Comparison of ENCODE assay signal across 8 cellular contexts in the genomic region with DNA sequence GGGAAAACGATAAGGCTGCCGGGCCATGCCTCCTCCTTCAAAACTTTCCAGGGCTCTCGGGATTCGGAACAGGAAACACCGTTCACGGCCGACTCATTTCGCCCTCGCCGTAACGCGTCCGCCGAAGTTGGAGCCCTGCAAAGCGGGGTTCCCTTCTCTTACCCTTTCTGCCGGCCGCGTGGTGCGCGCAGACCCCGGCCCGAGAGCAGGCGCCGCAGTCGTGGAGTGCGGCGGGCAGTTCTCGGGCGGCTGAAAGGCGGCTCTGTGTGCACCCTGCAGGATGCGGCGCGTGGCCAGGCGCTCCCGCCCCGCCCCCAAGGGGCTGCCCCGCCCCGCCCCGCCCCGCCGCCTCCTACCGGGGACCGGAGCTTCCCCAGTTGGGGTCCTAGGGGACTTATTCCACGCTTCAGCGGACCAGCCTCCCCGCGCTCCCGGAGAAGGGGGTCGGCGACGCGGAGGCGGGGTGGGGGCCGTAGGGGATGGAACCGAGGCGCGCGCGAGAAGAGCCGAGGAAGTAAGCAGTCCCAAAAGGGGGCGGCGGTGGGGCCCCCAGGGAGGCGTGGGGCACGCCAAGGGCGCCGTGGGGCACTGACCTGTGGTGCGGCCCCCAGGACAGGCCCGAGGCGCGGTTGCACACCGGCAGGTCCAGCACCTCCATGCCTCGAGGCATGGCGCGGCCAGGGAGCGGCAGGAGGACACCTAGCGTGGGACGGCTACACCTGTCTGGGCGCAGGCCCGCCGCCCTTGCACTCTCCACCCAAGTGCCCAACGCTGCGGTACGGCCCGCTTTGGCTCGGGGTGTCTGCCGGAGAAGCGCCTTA. TPM values are rescaled to one million over a fixed set of nuclear protein-coding genes. Genes with fewer than 3 reads are reported as not detected.
DNase-seq lines count a peak whose midpoint lies in the region; ATAC-seq, FAIRE-seq and TF ChIP-seq lines count a peak whose summit lies in the region.

Gene MCOLN2, minus strand, starts transcription at position 268 of the 821 bp plus-strand sequence. Its CDS starts 241 bp downstream, at position 27.

- no peak for TF ChIP-seq CTCF in brain microvascular endothelial cell (IDR thresholded peaks at IDR 0.05; ENCODE audit: low read depth, low read length, missing control alignments)
- TF ChIP-seq CTCF in kidney epithelial cell (IDR thresholded peaks at IDR 0.05; ENCODE audit: insufficient read depth, low read length, poor library complexity, severe bottlenecking) = no peak

- H3K27me3 Mint-ChIP-seq in T-cell = peaks cover 29 to 30% of the 10 kb centered on the region in 2 donors

- POLR2A ChIA-PET in T-cell (lab: Charles Lee) = interaction anchor here in 1 of 2 donors (0.6 kb wide), 3 partner anchors 137 to 742 kb away, joined by 3 to 5 read pairs (median 4); no protein-coding TSS in a partner anchor

- ATAC-seq in GM21390 (IDR thresholded peaks at IDR 0.05; ENCODE audit: unreplicated experiment) (peak; percentile 41), T-cell (replicated peaks in 1 of 4) (peak; percentile 71 to 84 (median 77))

- DNase-seq in EH (ENCODE audit: low read depth) (peak; percentile 35), HTR-8/SVneo (ENCODE audit: insufficient read length, low spot score) (peak; percentile 39), T-cell (peak in 27 of 34 experiments; percentile 6 to 54 (median 31)), brain microvascular endothelial cell (no peak), kidney epithelial cell (ENCODE audit: low read depth) (no peak), NCI-H1092 treated with DMSO at 0.1 percent for 48 hours (lab: John Stamatoyannopoulos, UW) (no peak)
- DNase-seq in stimulated activated CD4-positive, alpha-beta T cell treated with anti-CD3 and anti-CD28 coated beads, Interleukin-4, amount 100 ng/mL, for 1 hour = peak; percentile 48

- H3K36me3 ChIP-seq in brain microvascular endothelial cell (replicated peaks) = no peaks in the 10 kb centered on the region
- H3K36me3 ChIP-seq in kidney epithelial cell (ENCODE audit: control insufficient read depth, insufficient read depth, low read length) = no peaks in the 10 kb centered on the region

- H3K4me3 Mint-ChIP-seq in T-cell = peak within 1 kb of the TSS; percentile 84 to 90 (median 86)

- FAIRE-seq in HTR-8/SVneo (lab: Jason Lieb, UNC) = no peak

- H3K27me3 ChIP-seq in brain microvascular endothelial cell (replicated peaks) (peaks cover 63% of the 10 kb centered on the region), kidney epithelial cell (ENCODE audit: control insufficient read depth, insufficient read depth, low read length) (peaks cover 18% of the 10 kb centered on the region)

- in situ Hi-C loops in brain microvascular endothelial cell (cut with HindIII; ENCODE audit: low pct_ligation_motif_present, low sequenced_read_pairs) = no loop called here

- H3K4me1 Mint-ChIP-seq in T-cell = peaks cover 14 to 63% (median 41%) of the 10 kb centered on the region in 3 donors

- H3K27ac ChIP-seq in brain microvascular endothelial cell = no peak within 1 kb of the TSS

- CTCF ChIA-PET in T-cell (lab: Charles Lee) = interaction anchor here (0.6 to 2.2 kb wide), 4 partner anchors 11 to 64 kb away, joined by 3 to 15 read pairs (median 4); no protein-coding TSS in a partner anchor

- H3K27ac Mint-ChIP-seq in T-cell = peak within 1 kb of the TSS; percentile 59 to 70

- H3K4me3 ChIP-seq in brain microvascular endothelial cell (ENCODE audit: low read depth, low read length) = peak within 1 kb of the TSS; percentile 56
- H3K4me3 ChIP-seq in kidney epithelial cell (ENCODE audit: low read depth, low read length) = peak within 1 kb of the TSS; percentile 56

- H3K9me3 Mint-ChIP-seq in T-cell = no peaks in the 10 kb centered on the region

- peaks cover 3% of the 10 kb centered on the region for H3K36me3 Mint-ChIP-seq in T-cell

RNA-seq across cellular contexts. Expression of gene MCOLN2, which starts in this region (rescaled TPM):
- total RNA-seq in T-cell = 10 to 100 TPM in 4 of 5 donors, 1 to 10 TPM in 1; 7.6 to 19.3 (median 15.8) TPM
- 0.46 and 0.55 TPM in 2 replicates for total RNA-seq in kidney epithelial cell

Comparison
In these comparisons a context has a peak if more than half of its experiments do, and no peak if none do; other contexts are left out.
1. DNase-seq: peak in EH (single experiment), HTR-8/SVneo (single experiment), T-cell (27 of 34) and stimulated activated CD4-positive, alpha-beta T cell treated with anti-CD3 and anti-CD28 coated beads, Interleukin-4, amount 100 ng/mL, for 1 hour (single experiment); none in brain microvascular endothelial cell (single experiment), kidney epithelial cell (single experiment) and NCI-H1092 treated with DMSO at 0.1 percent for 48 hours (single experiment).